17 cellular contexts compared by ENCODE assay signal in the genomic region with DNA sequence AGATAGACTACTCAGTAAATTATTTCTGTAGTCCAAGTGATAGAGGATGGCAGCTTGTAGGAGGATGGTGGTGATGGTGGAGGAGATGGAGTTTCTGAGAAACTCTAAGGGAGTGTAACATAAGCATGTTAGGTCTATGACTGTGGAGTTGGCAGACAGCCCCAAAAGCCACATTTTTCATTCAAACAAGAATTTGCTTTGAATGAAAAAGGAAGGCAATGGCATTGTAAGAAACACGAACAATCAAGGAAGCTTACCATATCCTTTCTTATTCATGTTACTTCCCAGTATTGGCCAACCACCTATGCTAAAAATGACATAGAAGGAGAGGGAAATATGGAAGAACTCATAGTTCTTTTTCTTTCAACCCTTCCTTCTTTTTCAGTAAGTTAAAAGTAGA.
"Had no signal": no experiment of that assay in that cellular context is flagged by ENCODE, and none has a peak within 500 bp of the region (broad histone marks: within the 10 kb centered on the region; RNA-seq: fewer than 3 reads in every experiment).

No MANE protein-coding gene starts in this region.

- DNase-seq: activated CD4-positive, alpha-beta T cell treated with anti-CD3 and anti-CD28 coated beads, Interleukin-2, amount 50 U/mL, for 48 hours; activated CD4-positive, CD25-positive, alpha-beta regulatory T cell treated with anti-CD3 and anti-CD28 coated beads, Interleukin-2, amount 50 U/mL, for 72 hours; activated gamma-delta T cell; activated naive CD8-positive, alpha-beta T cell treated with anti-CD3 and anti-CD28 coated beads for 36 hours; activated T-cell treated with anti-CD3 and anti-CD28 coated beads, Interleukin-2, amount 50 U/mL, for 48 hours; body of pancreas; erythroblast; foreskin keratinocyte; head of caudate nucleus; kidney; left ventricle myocardium inferior; mesenchymal stem cell; ovary; stimulated activated CD4-positive, alpha-beta T cell treated with anti-CD3 and anti-CD28 coated beads, Interleukin-4, amount 100 ng/mL, for 4 hours; stimulated activated naive CD8-positive, alpha-beta T cell treated with anti-CD3 and anti-CD28 coated beads, Interleukin-15, amount 100 ng/mL, for 72 hours had no signal

- H3K9ac ChIP-seq: neural progenitor cell had no signal

- H3K4me3 ChIP-seq: body of pancreas, left ventricle myocardium inferior, neural progenitor cell, ovary, thoracic aorta had no signal

- H3K27ac ChIP-seq: body of pancreas, foreskin keratinocyte, left ventricle myocardium inferior, neural progenitor cell, ovary, thoracic aorta had no signal

- H3K9me3 ChIP-seq: body of pancreas, left ventricle myocardium inferior, ovary, thoracic aorta had no signal

- H2AFZ ChIP-seq: neural progenitor cell had no signal

- ATAC-seq: body of pancreas; foreskin keratinocyte; stimulated activated naive CD8-positive, alpha-beta T cell treated with anti-CD3 and anti-CD28 coated beads, Interleukin-15, amount 100 ng/mL, for 72 hours had no signal

- H3K4me2 ChIP-seq: neural progenitor cell had no signal

- H3K36me3 ChIP-seq: left ventricle myocardium inferior, neural progenitor cell, ovary, thoracic aorta had no signal

- H3K27me3 ChIP-seq: body of pancreas, foreskin keratinocyte, neural progenitor cell, ovary had no signal
